21 cellular contexts compared by ENCODE assay signal in the genomic region with DNA sequence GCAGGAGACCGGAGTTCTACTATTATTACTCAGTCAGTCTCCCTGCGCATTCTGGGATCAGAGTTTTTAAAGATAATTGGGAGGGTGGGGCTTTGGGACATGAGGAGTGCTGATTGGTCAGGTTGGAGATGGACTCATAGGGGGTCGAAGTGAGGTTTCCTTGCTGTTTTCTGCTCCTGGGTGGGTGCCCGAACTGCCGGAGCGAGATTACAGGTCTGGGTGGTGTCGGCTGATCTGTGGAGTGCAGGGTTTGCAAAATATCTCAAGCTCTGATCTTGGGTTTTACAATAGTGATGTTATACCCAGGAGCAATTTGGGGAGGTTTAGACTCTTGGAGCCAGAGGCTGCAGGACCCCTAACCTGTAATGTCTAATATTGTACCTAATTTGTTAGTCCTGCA. TPM values are rescaled to one million over a fixed set of nuclear protein-coding genes. Genes with fewer than 3 reads are reported as not detected.
A peak's percentile ranks its signal among the peaks of the same experiment; 100 is the strongest.
DNase-seq lines count a peak whose midpoint lies in the region; ATAC-seq and FAIRE-seq lines count a peak whose summit lies in the region.
"Had no signal": no experiment of that assay in that cellular context is flagged by ENCODE, and none has a peak within 500 bp of the region (broad histone marks: within the 10 kb centered on the region; RNA-seq: fewer than 3 reads in every experiment).

No MANE protein-coding gene starts in this region.

- no peak for FAIRE-seq in HTR-8/SVneo (lab: Jason Lieb, UNC)

- peaks cover 37% of the 10 kb centered on the region for H3K36me3 Mint-ChIP-seq in T-helper 1 cell treated with Interleukin-12 subunit alpha and Interleukin-12 subunit beta and Interleukin-4 antibody, amounts not matched to agents 30 μg/mL and 1 μg/mL, for 36 hours (ENCODE audit: low read depth)
- peaks cover 5% of the 10 kb centered on the region for H3K36me3 Mint-ChIP-seq in T-helper 17 cell (ENCODE audit: low read depth)
- H3K36me3 Mint-ChIP-seq in effector memory CD8-positive, alpha-beta T cell (ENCODE audit: insufficient read depth), result peaks cover 34% of the 10 kb centered on the region

- H3K27ac Mint-ChIP-seq in T-helper 1 cell treated with Interleukin-12 subunit alpha and Interleukin-12 subunit beta and Interleukin-4 antibody, amounts not matched to agents 30 μg/mL and 1 μg/mL, for 36 hours, result peak overlapping the region; percentile 24
- no peak overlapping the region for H3K27ac Mint-ChIP-seq in T-helper 17 cell
- H3K27ac Mint-ChIP-seq in effector memory CD8-positive, alpha-beta T cell, result peak overlapping the region; percentile 77 to 88
- H3K27ac Mint-ChIP-seq: B cell had no signal

- peaks cover 1% of the 10 kb centered on the region for H3K27me3 Mint-ChIP-seq in T-helper 1 cell treated with Interleukin-12 subunit alpha and Interleukin-12 subunit beta and Interleukin-4 antibody, amounts not matched to agents 30 μg/mL and 1 μg/mL, for 36 hours (ENCODE audit: low read depth)
- H3K27me3 Mint-ChIP-seq in T-helper 17 cell, result no peaks in the 10 kb centered on the region
- H3K27me3 Mint-ChIP-seq in effector memory CD8-positive, alpha-beta T cell, result no peaks in the 10 kb centered on the region
- H3K27me3 Mint-ChIP-seq: B cell had no signal

- no peaks in the 10 kb centered on the region for H3K9me3 Mint-ChIP-seq in T-helper 1 cell treated with Interleukin-12 subunit alpha and Interleukin-12 subunit beta and Interleukin-4 antibody, amounts not matched to agents 30 μg/mL and 1 μg/mL, for 36 hours
- H3K9me3 Mint-ChIP-seq in effector memory CD8-positive, alpha-beta T cell, result no peaks in the 10 kb centered on the region
- H3K9me3 Mint-ChIP-seq: activated naive CD4-positive, alpha-beta T cell treated with anti-CD3 and anti-CD28 coated beads, Interleukin-2, amount 10 ng/mL, durations not matched to agents 7 days and 5 days had no signal

- no peaks in the 10 kb centered on the region for H3K9me3 ChIP-seq in T-helper 17 cell (ENCODE audit: control insufficient read depth, low read length, poor library complexity, severe bottlenecking)
- H3K9me3 ChIP-seq: body of pancreas, prostate gland, upper lobe of right lung had no signal

- ATAC-seq in T-helper 17 cell, result no peak
- ATAC-seq in effector memory CD8-positive, alpha-beta T cell (replicated peaks), result no peak
- ATAC-seq in sciatic nerve, result no peak
- ATAC-seq in HG03095 (IDR thresholded peaks at IDR 0.05; ENCODE audit: unreplicated experiment), result no peak
- ATAC-seq: body of pancreas, left colon, SK-N-SH treated with all-trans-retinoic acid at 6 μM for 48 hours, upper lobe of right lung had no signal

- intact Hi-C loops in sciatic nerve (cut with DNase I), result no loop called here

- no peak overlapping the region for H3K4me3 Mint-ChIP-seq in T-helper 1 cell treated with Interleukin-12 subunit alpha and Interleukin-12 subunit beta and Interleukin-4 antibody, amounts not matched to agents 30 μg/mL and 1 μg/mL, for 36 hours
- peak overlapping the region; percentile 66 for H3K4me3 Mint-ChIP-seq in T-helper 17 cell
- H3K4me3 Mint-ChIP-seq in effector memory CD8-positive, alpha-beta T cell, result peak overlapping the region in 1 of 2 donors; percentile 13

- DNase-seq in T-helper 1 cell (no peak), T-helper 17 cell (no peak), sciatic nerve (ENCODE audit: low spot score) (peak; percentile 23), GDM1 (lab: John Stamatoyannopoulos, UW) (no peak), HTR-8/SVneo (ENCODE audit: insufficient read length, low spot score) (no peak)
- no peak for DNase-seq in effector memory CD8-positive, alpha-beta T cell
- DNase-seq: activated CD4-positive, alpha-beta T cell treated with anti-CD3 and anti-CD28 coated beads for 48 hours; activated CD8-positive, alpha-beta memory T cell treated with anti-CD3 and anti-CD28 coated beads, Interleukin-2, amount 50 U/mL, for 48 hours; activated naive CD4-positive, alpha-beta T cell treated with anti-CD3 and anti-CD28 coated beads, Interleukin-2, amount 10 ng/mL, durations not matched to agents 7 days and 5 days; body of pancreas; cortex of kidney; left colon; NCI-H1417; NCI-H69; stimulated activated CD4-positive, alpha-beta T cell treated with anti-CD3 and anti-CD28 coated beads, Interleukin-2, amount 100 ng/mL, for 48 hours; upper lobe of right lung had no signal

- H3K4me1 Mint-ChIP-seq in T-helper 1 cell treated with Interleukin-12 subunit alpha and Interleukin-12 subunit beta and Interleukin-4 antibody, amounts not matched to agents 30 μg/mL and 1 μg/mL, for 36 hours (ENCODE audit: low read depth), result peaks cover 48% of the 10 kb centered on the region
- H3K4me1 Mint-ChIP-seq in T-helper 17 cell, result peaks cover 45% of the 10 kb centered on the region
- peaks cover 35 to 47% of the 10 kb centered on the region in 2 donors for H3K4me1 Mint-ChIP-seq in effector memory CD8-positive, alpha-beta T cell (ENCODE audit: low read depth in 2 of 2)

RNA-seq across cellular contexts. Expression of a gene that starts 3.9 kb away (rescaled TPM):
- total RNA-seq in T-helper 17 cell (1 to 10 TPM; 3.5 to 7.6 TPM), sciatic nerve (12.4 TPM)

RNA-seq across cellular contexts. Expression of a gene that starts 20.4 kb away (rescaled TPM):
- total RNA-seq in T-helper 17 cell, result 1 to 10 TPM; 7.1 to 8.4 TPM
- total RNA-seq in sciatic nerve, result 11.1 TPM
